Comparison of ENCODE assay signal across 17 cellular contexts in the genomic region with DNA sequence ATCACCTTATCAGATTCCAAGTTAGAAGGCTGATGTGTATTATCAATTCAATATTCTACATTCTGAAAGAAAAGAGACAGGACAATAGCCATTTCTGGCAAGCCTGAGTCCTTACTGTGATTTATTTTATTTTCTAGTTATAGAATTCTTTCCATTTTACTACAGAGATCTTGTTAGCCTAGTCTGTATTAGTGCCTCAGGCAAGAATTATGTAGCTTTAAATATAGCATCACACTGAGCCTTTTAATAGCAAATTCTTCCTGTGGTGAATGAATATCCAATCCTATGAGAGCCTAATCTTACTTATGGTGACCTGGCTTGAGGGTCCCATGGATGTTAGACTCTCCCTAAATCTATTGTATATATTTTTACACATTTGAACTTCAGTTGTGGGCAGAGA.
DNase-seq lines count a peak whose midpoint lies in the region; TF ChIP-seq lines count a peak whose summit lies in the region.
"Had no signal": no experiment of that assay in that cellular context is flagged by ENCODE, and none has a peak within 500 bp of the region (broad histone marks: within the 10 kb centered on the region; RNA-seq: fewer than 3 reads in every experiment).

No MANE protein-coding gene starts in this region.

- H3K9me3 ChIP-seq in GM23248 (ENCODE audit: low read depth) (no peaks in the 10 kb centered on the region), osteoblast (ENCODE audit: low read depth, low read length) (no peaks in the 10 kb centered on the region)
- H3K9me3 ChIP-seq: BE2C, SK-N-SH had no signal

- H4K20me1 ChIP-seq in GM23248 (ENCODE audit: insufficient read depth) (no peaks in the 10 kb centered on the region), osteoblast (ENCODE audit: insufficient read depth, low read length) (no peaks in the 10 kb centered on the region)

- H3K27me3 Mint-ChIP-seq in chondrocyte (ENCODE audit: low read depth), result no peaks in the 10 kb centered on the region

- H3K4me1 ChIP-seq in GM23248 (ENCODE audit: insufficient read depth) (no peaks in the 10 kb centered on the region), osteoblast (ENCODE audit: insufficient read depth, low read length) (no peaks in the 10 kb centered on the region)

- no peak overlapping the region for H3K4me3 ChIP-seq in GM23248
- no peak overlapping the region for H3K4me3 ChIP-seq in osteoblast (ENCODE audit: insufficient read depth, low read length)

- no peaks in the 10 kb centered on the region for H3K9me2 ChIP-seq in GM23248 (ENCODE audit: insufficient read depth)
- H3K9me2 ChIP-seq: SK-N-SH had no signal

- no peaks in the 10 kb centered on the region for H3K36me3 Mint-ChIP-seq in chondrocyte (ENCODE audit: low read depth)

- H3K9ac ChIP-seq in GM23248, result no peak overlapping the region
- H3K9ac ChIP-seq: KMS-11, SK-N-SH had no signal

- no peak overlapping the region for H3K4me3 Mint-ChIP-seq in chondrocyte (ENCODE audit: unreplicated experiment)
- H3K4me3 Mint-ChIP-seq: H9 had no signal

- no peaks in the 10 kb centered on the region for H3K9me3 Mint-ChIP-seq in chondrocyte (ENCODE audit: low read depth)
- H3K9me3 Mint-ChIP-seq: H9 had no signal

- in situ Hi-C loops in GM23248 (cut with MboI), result no loop called here

- TF ChIP-seq CTCF in chondrocyte (IDR thresholded peaks at IDR 0.05) (no peak), osteoblast (IDR thresholded peaks at IDR 0.05; ENCODE audit: extremely low read depth, low read depth, low read length) (no peak)

- peak overlapping the region; percentile 50 for H3K27ac Mint-ChIP-seq in chondrocyte (ENCODE audit: unreplicated experiment)
- H3K27ac Mint-ChIP-seq: H9 had no signal

- H3K4me2 ChIP-seq in GM23248 (ENCODE audit: unreplicated experiment) (no peak overlapping the region), osteoblast (ENCODE audit: insufficient read depth, low read length) (no peak overlapping the region)
- H3K4me2 ChIP-seq: KMS-11, SK-N-SH had no signal

- no peaks in the 10 kb centered on the region for H3F3A ChIP-seq in GM23248 (ENCODE audit: insufficient read depth)

- H3K27ac ChIP-seq in GM23248, result no peak overlapping the region
- H3K27ac ChIP-seq in osteoblast (ENCODE audit: low read depth, low read length), result no peak overlapping the region
- H3K27ac ChIP-seq: KMS-11 had no signal

- H3K27me3 ChIP-seq in GM23248 (replicated peaks; ENCODE audit: insufficient read depth) (no peaks in the 10 kb centered on the region), osteoblast (ENCODE audit: insufficient read depth, low read length) (no peaks in the 10 kb centered on the region)
- H3K27me3 ChIP-seq: BE2C had no signal

- H2AFZ ChIP-seq in GM23248 (peak overlapping the region; percentile 14; the same call in 1 of the 2 replicates), osteoblast (ENCODE audit: low read length) (peak overlapping the region; percentile 71)

- DNase-seq in GM23248, result no peak
- peak; percentile 49 for DNase-seq in NCI-H69 (lab: John Stamatoyannopoulos, UW)
- DNase-seq in chondrocyte (ENCODE audit: low spot score), result no peak
- no peak for DNase-seq in osteoblast (ENCODE audit: insufficient read length, low spot score, missing footprints)
- no peak for DNase-seq in NCI-H510A treated with DMSO at 0.1 percent for 48 hours (lab: John Stamatoyannopoulos, UW)
- DNase-seq in stimulated activated naive CD4-positive, alpha-beta T cell (lab: John Stamatoyannopoulos, UW), result no peak
- DNase-seq in occipital lobe (lab: John Stamatoyannopoulos, UW), result no peak
- DNase-seq: BE2C, H9, NCI-H1694, NCI-H2081, NCI-H2171 treated with DMSO at 0.1 percent for 48 hours, NCI-H526, RPMI8226, SHP77 treated with DMSO at 0.1 percent for 48 hours, SK-N-SH had no signal

- H3K79me2 ChIP-seq in GM23248 (ENCODE audit: insufficient read depth), result no peaks in the 10 kb centered on the region
- no peaks in the 10 kb centered on the region for H3K79me2 ChIP-seq in osteoblast (ENCODE audit: insufficient read depth, low read length)

- H3K36me3 ChIP-seq in GM23248 (ENCODE audit: low read depth) (no peaks in the 10 kb centered on the region), osteoblast (ENCODE audit: insufficient read depth, low read length) (no peaks in the 10 kb centered on the region)
- H3K36me3 ChIP-seq: BE2C had no signal

- H3K4me1 Mint-ChIP-seq in chondrocyte (ENCODE audit: low read depth), result peaks cover 27% of the 10 kb centered on the region
